1 cellular context compared by ENCODE assay signal in the genomic region with DNA sequence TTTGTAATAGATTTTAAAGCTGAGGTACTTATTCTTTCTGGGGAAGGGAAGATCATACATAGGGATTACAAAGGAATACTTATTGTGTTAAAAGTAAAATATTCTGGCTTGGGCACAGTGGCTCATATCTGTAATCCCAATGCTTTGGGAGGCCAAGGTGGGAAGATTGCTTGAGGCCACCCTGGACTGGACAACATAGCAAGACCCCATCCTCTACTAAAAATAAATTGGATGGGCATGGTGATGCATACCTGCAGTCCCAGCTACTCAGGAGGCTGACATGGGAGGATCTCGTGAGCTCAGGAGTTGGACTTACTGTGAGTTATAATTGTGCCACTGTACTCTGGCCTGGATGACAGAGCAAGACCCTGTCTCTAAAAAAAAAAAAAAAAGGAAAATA.
TF ChIP-seq lines count a peak whose summit lies in the region.

No MANE protein-coding gene starts in this region.

TF ChIP-seq in HCT116, 20 proteins besides CTCF, POLR2A, EP300 and RAD21 (continued from another document):
- TF ChIP-seq, protein P1, sequence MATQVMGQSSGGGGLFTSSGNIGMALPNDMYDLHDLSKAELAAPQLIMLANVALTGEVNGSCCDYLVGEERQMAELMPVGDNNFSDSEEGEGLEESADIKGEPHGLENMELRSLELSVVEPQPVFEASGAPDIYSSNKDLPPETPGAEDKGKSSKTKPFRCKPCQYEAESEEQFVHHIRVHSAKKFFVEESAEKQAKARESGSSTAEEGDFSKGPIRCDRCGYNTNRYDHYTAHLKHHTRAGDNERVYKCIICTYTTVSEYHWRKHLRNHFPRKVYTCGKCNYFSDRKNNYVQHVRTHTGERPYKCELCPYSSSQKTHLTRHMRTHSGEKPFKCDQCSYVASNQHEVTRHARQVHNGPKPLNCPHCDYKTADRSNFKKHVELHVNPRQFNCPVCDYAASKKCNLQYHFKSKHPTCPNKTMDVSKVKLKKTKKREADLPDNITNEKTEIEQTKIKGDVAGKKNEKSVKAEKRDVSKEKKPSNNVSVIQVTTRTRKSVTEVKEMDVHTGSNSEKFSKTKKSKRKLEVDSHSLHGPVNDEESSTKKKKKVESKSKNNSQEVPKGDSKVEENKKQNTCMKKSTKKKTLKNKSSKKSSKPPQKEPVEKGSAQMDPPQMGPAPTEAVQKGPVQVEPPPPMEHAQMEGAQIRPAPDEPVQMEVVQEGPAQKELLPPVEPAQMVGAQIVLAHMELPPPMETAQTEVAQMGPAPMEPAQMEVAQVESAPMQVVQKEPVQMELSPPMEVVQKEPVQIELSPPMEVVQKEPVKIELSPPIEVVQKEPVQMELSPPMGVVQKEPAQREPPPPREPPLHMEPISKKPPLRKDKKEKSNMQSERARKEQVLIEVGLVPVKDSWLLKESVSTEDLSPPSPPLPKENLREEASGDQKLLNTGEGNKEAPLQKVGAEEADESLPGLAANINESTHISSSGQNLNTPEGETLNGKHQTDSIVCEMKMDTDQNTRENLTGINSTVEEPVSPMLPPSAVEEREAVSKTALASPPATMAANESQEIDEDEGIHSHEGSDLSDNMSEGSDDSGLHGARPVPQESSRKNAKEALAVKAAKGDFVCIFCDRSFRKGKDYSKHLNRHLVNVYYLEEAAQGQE (IDR thresholded peaks at IDR 0.05; ENCODE audit: low read depth) = no peak
- TF ChIP-seq EZH2phosphoT487 (IDR thresholded peaks at IDR 0.05; ENCODE audit: borderline replicate concordance) (no peak), ZFX (IDR thresholded peaks at IDR 0.05) (no peak), POLR2AphosphoS5 (IDR thresholded peaks at IDR 0.05; ENCODE audit: low read depth, low read length) (no peak), SIN3A (IDR thresholded peaks at IDR 0.05; ENCODE audit: low read depth) (no peak), JUND (IDR thresholded peaks at IDR 0.05) (no peak), ZNF274 (IDR thresholded peaks at IDR 0.05; ENCODE audit: low read depth, low read length) (no peak), TCF7L2 (IDR thresholded peaks at IDR 0.05; ENCODE audit: borderline replicate concordance, extremely low read depth, insufficient read depth, insufficient read length) (no peak), CBX3 (IDR thresholded peaks at IDR 0.05; ENCODE audit: low read depth) (no peak), SP1 (IDR thresholded peaks at IDR 0.05; ENCODE audit: low read depth) (no peak), FOSL1 (IDR thresholded peaks at IDR 0.05; ENCODE audit: low read depth) (no peak), CEBPB (IDR thresholded peaks at IDR 0.05; ENCODE audit: low read depth) (no peak)
- TF ChIP-seq, protein P2, sequence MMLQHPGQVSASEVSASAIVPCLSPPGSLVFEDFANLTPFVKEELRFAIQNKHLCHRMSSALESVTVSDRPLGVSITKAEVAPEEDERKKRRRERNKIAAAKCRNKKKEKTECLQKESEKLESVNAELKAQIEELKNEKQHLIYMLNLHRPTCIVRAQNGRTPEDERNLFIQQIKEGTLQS (IDR thresholded peaks at IDR 0.05) = no peak
- TF ChIP-seq, protein P3, sequence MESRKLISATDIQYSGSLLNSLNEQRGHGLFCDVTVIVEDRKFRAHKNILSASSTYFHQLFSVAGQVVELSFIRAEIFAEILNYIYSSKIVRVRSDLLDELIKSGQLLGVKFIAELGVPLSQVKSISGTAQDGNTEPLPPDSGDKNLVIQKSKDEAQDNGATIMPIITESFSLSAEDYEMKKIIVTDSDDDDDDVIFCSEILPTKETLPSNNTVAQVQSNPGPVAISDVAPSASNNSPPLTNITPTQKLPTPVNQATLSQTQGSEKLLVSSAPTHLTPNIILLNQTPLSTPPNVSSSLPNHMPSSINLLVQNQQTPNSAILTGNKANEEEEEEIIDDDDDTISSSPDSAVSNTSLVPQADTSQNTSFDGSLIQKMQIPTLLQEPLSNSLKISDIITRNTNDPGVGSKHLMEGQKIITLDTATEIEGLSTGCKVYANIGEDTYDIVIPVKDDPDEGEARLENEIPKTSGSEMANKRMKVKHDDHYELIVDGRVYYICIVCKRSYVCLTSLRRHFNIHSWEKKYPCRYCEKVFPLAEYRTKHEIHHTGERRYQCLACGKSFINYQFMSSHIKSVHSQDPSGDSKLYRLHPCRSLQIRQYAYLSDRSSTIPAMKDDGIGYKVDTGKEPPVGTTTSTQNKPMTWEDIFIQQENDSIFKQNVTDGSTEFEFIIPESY (IDR thresholded peaks at IDR 0.05; ENCODE audit: extremely low read depth, insufficient replicate concordance, low read length) = no peak
